Comparison of ENCODE assay signal across 28 cellular contexts in genomic region chr12:19981944-19982343, GRCh38.
"Had no signal": no experiment of that assay in that cellular context is flagged by ENCODE, and none has a peak within 500 bp of the region (broad histone marks: within the 10 kb centered on the region; RNA-seq: fewer than 3 reads in every experiment).

No MANE protein-coding gene starts in this region.

- H3K36me3 Mint-ChIP-seq: mesothelial cell of epicardium, naive B cell had no signal

- H3K27ac Mint-ChIP-seq: dendritic cell treated with granulocyte-macrophage colony-stimulating factor and Interleukin-4, amounts not matched to agents 40 ng/mL and 50 ng/mL, for 4 days; effector memory CD8-positive, alpha-beta T cell; endodermal cell; mesothelial cell of epicardium; naive B cell had no signal

- DNase-seq: colonic mucosa; cortex of kidney; effector CD8-positive, alpha-beta T cell; effector memory CD8-positive, alpha-beta T cell; endodermal cell; erythroblast; esophagus squamous epithelium; foreskin fibroblast; foreskin melanocyte; gastrocnemius medialis; glutamatergic neuron; head of caudate nucleus; heart right ventricle; hippocampal formation; left cardiac atrium; left lung; left ventricle myocardium superior; lower lobe of right lung; mesenchymal stem cell; mucosa of descending colon; naive B cell had no signal

- H3K9me3 Mint-ChIP-seq: dendritic cell treated with granulocyte-macrophage colony-stimulating factor and Interleukin-4, amounts not matched to agents 40 ng/mL and 50 ng/mL, for 4 days; endodermal cell had no signal

- H3K4me1 Mint-ChIP-seq: naive B cell had no signal

- ATAC-seq: effector memory CD8-positive, alpha-beta T cell; esophagus mucosa; gastrocnemius medialis; heart right ventricle; left cardiac atrium; left lung; left ventricle myocardium superior; lower lobe of right lung; mucosa of descending colon had no signal

- H3K4me1 ChIP-seq: colonic mucosa, esophagus squamous epithelium, gastrocnemius medialis, left lung, lower lobe of right lung had no signal

- H3K4me3 ChIP-seq: colonic mucosa, esophagus squamous epithelium, gastrocnemius medialis, heart right ventricle, left lung, lower lobe of right lung, mucosa of descending colon had no signal

- H3K9me3 ChIP-seq: colonic mucosa, esophagus squamous epithelium, gastrocnemius medialis, left lung, lower lobe of right lung, mucosa of descending colon had no signal

- H3K4me3 Mint-ChIP-seq: dendritic cell treated with granulocyte-macrophage colony-stimulating factor and Interleukin-4, amounts not matched to agents 40 ng/mL and 50 ng/mL, for 4 days; effector memory CD8-positive, alpha-beta T cell; endodermal cell; mesothelial cell of epicardium; naive B cell had no signal

- H3K27me3 ChIP-seq: colonic mucosa, esophagus squamous epithelium, gastrocnemius medialis, heart right ventricle, left lung had no signal

- H3K27me3 Mint-ChIP-seq: dendritic cell treated with granulocyte-macrophage colony-stimulating factor and Interleukin-4, amounts not matched to agents 40 ng/mL and 50 ng/mL, for 4 days; effector memory CD8-positive, alpha-beta T cell; naive B cell had no signal

- H3K36me3 ChIP-seq: colonic mucosa, esophagus squamous epithelium, gastrocnemius medialis, heart right ventricle, left lung, lower lobe of right lung had no signal

- H3K27ac ChIP-seq: colonic mucosa, epithelial cell of prostate, esophagus squamous epithelium, gastrocnemius medialis, heart right ventricle, left lung, lower lobe of right lung had no signal

- FAIRE-seq: endometrium, islet of Langerhans, keratinocyte had no signal
